Comparison of ENCODE assay signal across 8 cellular contexts in genomic region chr20:29497684-29498083, GRCh38.
DNase-seq lines count a peak whose midpoint lies in the region; ATAC-seq, FAIRE-seq and TF ChIP-seq lines count a peak whose summit lies in the region.
"Not testable (repeated sequence)": the region's sequence is repeated elsewhere in the genome, so short reads cannot be mapped to it uniquely, and the experiment has no call there.

No MANE protein-coding gene starts in this region.

- not testable (repeated sequence) for H3K9me3 ChIP-seq in colonic mucosa; kidney (ENCODE audit: control insufficient read depth in 1 of 2, low read length in 2 of 2); pancreas

- not testable (repeated sequence) for H3K9me3 Mint-ChIP-seq in type B pancreatic cell

- H3K36me3 Mint-ChIP-seq in type B pancreatic cell = not testable (repeated sequence)

- H3K4me1 Mint-ChIP-seq in type B pancreatic cell (ENCODE audit: unreplicated experiment) = not testable (repeated sequence)

- peak overlapping the region; percentile 26 for H3K4me3 ChIP-seq in colonic mucosa
- H3K4me3 ChIP-seq in kidney (ENCODE audit: low read length in 2 of 2) = peak overlapping the region in 1 of 2 donors; percentile 44
- peak overlapping the region in 1 of 4 donors; percentile 35 for H3K4me3 ChIP-seq in pancreas

- intact Hi-C loops in colonic mucosa (cut with DNase I); kidney (cut with DNase I); pancreas (cut with DNase I): not testable (repeated sequence)

- H3K27ac ChIP-seq in colonic mucosa; kidney (ENCODE audit: low read depth in 2 of 2, low read length in 2 of 2); pancreas: not testable (repeated sequence)

- H3K27ac Mint-ChIP-seq in type B pancreatic cell = not testable (repeated sequence)

- not testable (repeated sequence) for H3K27me3 ChIP-seq in colonic mucosa, pancreas

- DNase-seq in Daoy (ENCODE audit: low read depth) = peak; percentile 42
- DNase-seq in NCI-H2227 (lab: John Stamatoyannopoulos, UW; ENCODE audit: unreplicated experiment) = peak; percentile 37
- peak; percentile 21 for DNase-seq in activated T-cell treated with anti-CD3 and anti-CD28 coated beads, Interleukin-2, amount 50 U/mL, for 1 hour
- DNase-seq in colonic mucosa = peak; percentile 25
- DNase-seq in kidney = peak; percentile 84
- DNase-seq in pancreas = peak in 4 of 6 donors; percentile 21 to 81 (median 43)
- peak; percentile 75 for DNase-seq in type B pancreatic cell (ENCODE audit: extremely low spot score, unreplicated experiment)

- not testable (repeated sequence) for H3K4me3 Mint-ChIP-seq in type B pancreatic cell

- H3K36me3 ChIP-seq in colonic mucosa; kidney (ENCODE audit: control insufficient read depth in 1 of 2, insufficient read depth in 2 of 2, low read length in 2 of 2); pancreas: not testable (repeated sequence)

- FAIRE-seq in kidney (lab: Jason Lieb, UNC); pancreas (lab: Jason Lieb, UNC): not testable (repeated sequence)

- WGBS in pancreas, 2 donors = 50% methylated on average over 18 of the region's 18 CpGs

- H3K9ac ChIP-seq in colonic mucosa (ENCODE audit: low read depth in 2 of 2, low read length in 2 of 2); kidney (ENCODE audit: low read length in 2 of 2): not testable (repeated sequence)

- ATAC-seq in SK-N-SH treated with all-trans-retinoic acid at 6 μM for 48 hours = peak; percentile 34
- ATAC-seq in pancreas = not testable (repeated sequence)

- H3K4me1 ChIP-seq in colonic mucosa; kidney (ENCODE audit: control insufficient read depth in 1 of 2, insufficient read depth in 1 of 2, low read depth in 1 of 2, low read length in 2 of 2); pancreas: not testable (repeated sequence)

- H3K27me3 Mint-ChIP-seq in type B pancreatic cell = not testable (repeated sequence)

- TF ChIP-seq CTCF in colonic mucosa (IDR thresholded peaks at IDR 0.05); kidney (IDR thresholded peaks at IDR 0.05; ENCODE audit: borderline replicate concordance, extremely low read depth, insufficient read depth); pancreas (IDR thresholded peaks at IDR 0.05); type B pancreatic cell (conservative IDR thresholded peaks at IDR 0.05): not testable (repeated sequence)

Comparison
In these comparisons a context has a peak if more than half of its experiments do, and no peak if none do; other contexts are left out.
1. DNase-seq: peak in every context shown above with its lines; median percentile 84 in kidney; 75 in type B pancreatic cell; 43 in pancreas; 42 in Daoy; 37 in NCI-H2227; 25 in colonic mucosa; 21 in activated T-cell treated with anti-CD3 and anti-CD28 coated beads, Interleukin-2, amount 50 U/mL, for 1 hour.